8 cellular contexts compared by ENCODE assay signal in the genomic region with DNA sequence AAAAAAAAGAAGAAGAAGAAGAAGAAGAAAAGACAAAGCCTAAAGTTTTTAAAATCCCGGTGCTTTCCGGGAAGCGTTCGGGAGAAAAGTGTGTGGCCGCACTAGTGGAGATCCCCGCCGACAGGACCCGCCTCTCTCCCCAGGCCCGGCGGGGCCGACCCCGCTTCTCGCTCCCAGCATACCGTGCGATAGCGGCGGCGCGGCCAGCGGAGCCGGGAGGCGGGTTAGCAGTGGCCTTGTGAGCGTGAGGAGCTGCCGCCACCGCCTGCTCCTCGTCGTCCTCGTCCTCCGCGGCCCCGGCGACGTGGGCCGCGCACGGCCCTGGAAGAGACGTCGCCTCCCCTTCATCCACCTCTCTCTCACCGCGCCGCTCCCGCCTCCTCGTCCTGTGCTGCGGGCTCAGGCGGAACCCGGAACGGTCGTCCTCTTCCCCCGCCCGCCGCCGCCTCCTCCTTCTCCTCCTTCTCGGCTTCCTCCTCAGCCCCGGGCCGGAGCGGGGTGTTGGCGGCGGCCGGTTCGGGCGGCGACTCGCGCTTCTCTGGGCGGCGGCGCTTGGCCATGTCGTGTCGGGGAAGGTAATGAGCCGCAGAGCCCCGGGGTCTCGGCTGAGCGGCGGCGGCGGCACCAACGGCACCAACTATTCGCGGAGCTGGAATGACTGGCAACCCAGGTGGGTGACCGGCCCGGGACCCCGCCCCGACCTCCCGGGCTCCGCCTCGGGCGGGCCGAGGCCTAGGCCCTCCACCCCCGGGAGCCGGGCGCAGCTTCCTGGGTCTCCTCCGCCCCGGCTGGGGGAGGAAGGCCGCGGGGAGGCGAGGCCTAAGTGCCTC.
DNase-seq lines count a peak whose midpoint lies in the region; ATAC-seq and TF ChIP-seq lines count a peak whose summit lies in the region.
"Not testable (repeated sequence)": the region's sequence is repeated elsewhere in the genome, so short reads cannot be mapped to it uniquely, and the experiment has no call there.

No MANE protein-coding gene starts in this region.

- not testable (repeated sequence) for H3K4me1 ChIP-seq in ovary (ENCODE audit: insufficient read depth)

- not testable (repeated sequence) for H3K27me3 ChIP-seq in ovary

- ATAC-seq in HG02623 (IDR thresholded peaks at IDR 0.05; ENCODE audit: unreplicated experiment): peak; percentile 72

- not testable (repeated sequence) for TF ChIP-seq EP300 in ovary (IDR thresholded peaks at IDR 0.05)

- not testable (repeated sequence) for TF ChIP-seq CTCF in GM10266 (IDR thresholded peaks at IDR 0.05; ENCODE audit: control insufficient read depth, insufficient read depth, low read depth, missing control alignments); ovary (IDR thresholded peaks at IDR 0.05)

- H3K27ac ChIP-seq in adipose tissue (ENCODE audit: low read depth, low read length): peak overlapping the region; percentile 81
- peak overlapping the region; percentile 91 to 95 for H3K27ac ChIP-seq in ovary
- peak overlapping the region; percentile 9 for H3K27ac ChIP-seq in temporal lobe (ENCODE audit: low read depth, low read length)

- peak overlapping the region; percentile 84 for H3K4me3 ChIP-seq in ovary

- TF ChIP-seq POLR2A in ovary (IDR thresholded peaks at IDR 0.05): peak; percentile 32

- DNase-seq in GM10266 (ENCODE audit: extremely low spot score): peak; percentile 66
- peak; percentile 67 for DNase-seq in NCI-H1092 treated with DMSO at 0.1 percent for 48 hours (lab: John Stamatoyannopoulos, UW)
- DNase-seq in T-helper 1 cell: peak; percentile 33 to 76 (median 63)
- DNase-seq in cardiac septum (ENCODE audit: low spot score): peak; percentile 93
- DNase-seq in ovary: peak; percentile 69 to 80 (median 78)

- not testable (repeated sequence) for H3K9me3 ChIP-seq in ovary

- not testable (repeated sequence) for H3K36me3 ChIP-seq in ovary

- 0% methylated on average over 61 to 92 of the region's 96 CpGs for WGBS in adipose tissue, 3 donors
- 0 to 1% (median 0%) methylated on average over 36 to 95 of the region's 96 CpGs for WGBS in ovary, 3 donors

- intact Hi-C loops in cardiac septum (cut with DNase I); ovary (cut with DNase I): not testable (repeated sequence)

Comparison
In these comparisons a context has a peak if more than half of its experiments do, and no peak if none do; other contexts are left out.
1. Peak in every context shown above with its lines: DNase-seq, ATAC-seq, H3K4me3 ChIP-seq and H3K27ac ChIP-seq.
2. H3K27ac ChIP-seq: peak in every context shown above with its lines; median percentile 93 in ovary; 81 in adipose tissue; 9 in temporal lobe.